In the genomic region with DNA sequence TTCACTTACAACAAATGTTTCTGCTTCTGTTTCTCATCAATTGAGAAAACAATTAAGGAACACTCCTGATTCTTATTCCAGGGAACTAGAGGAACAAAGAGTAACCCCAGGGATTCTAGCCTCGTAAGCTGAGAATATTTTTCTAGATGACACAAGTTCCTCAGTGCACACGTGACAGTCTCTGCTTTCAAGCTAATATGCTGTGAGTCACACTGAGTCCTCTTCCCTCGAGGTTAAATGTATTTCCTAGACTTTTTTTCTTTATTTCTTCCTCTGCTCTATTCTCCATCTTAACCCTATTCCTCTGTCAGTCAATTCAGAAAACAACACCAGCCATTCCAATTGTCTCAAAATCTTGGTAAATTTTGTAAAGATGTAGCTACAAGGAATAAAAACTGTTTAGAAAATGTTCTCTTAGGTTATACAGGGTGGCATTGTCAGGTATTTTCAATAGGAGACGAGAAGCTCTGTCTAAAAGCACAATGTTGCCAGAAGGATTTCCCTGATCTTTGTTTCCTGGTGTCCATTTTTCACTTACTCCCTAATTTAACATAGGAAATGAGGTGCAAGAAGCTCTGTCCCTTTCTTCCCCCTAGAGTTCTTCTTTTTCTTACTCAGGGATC, we compare ENCODE assay signal across 9 cellular contexts. TPM values are rescaled to one million over a fixed set of nuclear protein-coding genes. Genes with fewer than 3 reads are reported as not detected.
DNase-seq lines count a peak whose midpoint lies in the region; ATAC-seq and TF ChIP-seq lines count a peak whose summit lies in the region.
"Had no signal": no experiment of that assay in that cellular context is flagged by ENCODE, and none has a peak within 500 bp of the region (broad histone marks: within the 10 kb centered on the region; RNA-seq: fewer than 3 reads in every experiment).

No MANE protein-coding gene starts in this region.

- H3K79me2 ChIP-seq in osteoblast (ENCODE audit: insufficient read depth, low read length) = peaks cover 53% of the 10 kb centered on the region

- peak overlapping the region; percentile 91 for H3K27ac ChIP-seq in osteoblast (ENCODE audit: low read depth, low read length)

- H3K4me1 ChIP-seq in osteoblast (ENCODE audit: insufficient read depth, low read length) = peaks cover 33% of the 10 kb centered on the region

- peak overlapping the region; percentile 49 for H2AFZ ChIP-seq in osteoblast (ENCODE audit: low read length)

- no peaks in the 10 kb centered on the region for H3K27me3 ChIP-seq in osteoblast (ENCODE audit: insufficient read depth, low read length)
- no peaks in the 10 kb centered on the region for H3K27me3 ChIP-seq in H7 (ENCODE audit: control insufficient read depth, insufficient read depth, low read length)

- peaks cover 8% of the 10 kb centered on the region for H3K9me3 ChIP-seq in osteoblast (ENCODE audit: low read depth, low read length)

- no peaks in the 10 kb centered on the region for H4K20me1 ChIP-seq in osteoblast (ENCODE audit: insufficient read depth, low read length)

- peaks cover 2% of the 10 kb centered on the region for H3K27me3 Mint-ChIP-seq in endothelial cell (ENCODE audit: unreplicated experiment)
- H3K27me3 Mint-ChIP-seq: activated naive CD8-positive, alpha-beta T cell treated with anti-CD3 and anti-CD28 coated beads, Interleukin-2, amount 10 ng/mL, durations not matched to agents 7 days and 5 days had no signal

- H3K27ac Mint-ChIP-seq in endothelial cell (ENCODE audit: unreplicated experiment) = peak overlapping the region; percentile 65
- H3K27ac Mint-ChIP-seq: activated naive CD8-positive, alpha-beta T cell treated with anti-CD3 and anti-CD28 coated beads, Interleukin-2, amount 10 ng/mL, durations not matched to agents 7 days and 5 days had no signal

- H3K36me3 ChIP-seq in osteoblast (ENCODE audit: insufficient read depth, low read length) = peaks cover 6% of the 10 kb centered on the region
- no peaks in the 10 kb centered on the region for H3K36me3 ChIP-seq in H7 (replicated peaks; ENCODE audit: control insufficient read depth, insufficient read depth, low read length)

- peak overlapping the region; percentile 61 for H3K4me2 ChIP-seq in osteoblast (ENCODE audit: insufficient read depth, low read length)

- no peaks in the 10 kb centered on the region for H3K9me3 Mint-ChIP-seq in endothelial cell (ENCODE audit: unreplicated experiment)

- ATAC-seq in GM21390 (IDR thresholded peaks at IDR 0.05; ENCODE audit: unreplicated experiment) = no peak

- DNase-seq in EL (peak; percentile 87), NOMO-1 treated with DMSO at 0.1 percent for 48 hours (lab: John Stamatoyannopoulos, UW; ENCODE audit: unreplicated experiment) (peak; percentile 58), endothelial cell (ENCODE audit: low spot score) (no peak), osteoblast (ENCODE audit: insufficient read length, low spot score, missing footprints) (peak; percentile 73), C1 segment of cervical spinal cord (lab: John Stamatoyannopoulos, UW) (no peak), H7 (no peak)
- DNase-seq in stimulated activated CD4-positive, alpha-beta T cell treated with anti-CD3 and anti-CD28 coated beads, Interleukin-4, amount 100 ng/mL, for 1 hour = no peak
- DNase-seq: activated naive CD8-positive, alpha-beta T cell treated with anti-CD3 and anti-CD28 coated beads, Interleukin-2, amount 10 ng/mL, durations not matched to agents 7 days and 5 days had no signal

- H3K4me3 Mint-ChIP-seq in endothelial cell (ENCODE audit: unreplicated experiment) = no peak overlapping the region
- H3K4me3 Mint-ChIP-seq: activated naive CD8-positive, alpha-beta T cell treated with anti-CD3 and anti-CD28 coated beads, Interleukin-2, amount 10 ng/mL, durations not matched to agents 7 days and 5 days had no signal

- H3K36me3 Mint-ChIP-seq in endothelial cell (ENCODE audit: low read depth, unreplicated experiment) = peaks cover 4% of the 10 kb centered on the region

- no peak for TF ChIP-seq CTCF in endothelial cell (IDR thresholded peaks at IDR 0.05; ENCODE audit: unreplicated experiment)
- no peak for TF ChIP-seq CTCF in osteoblast (IDR thresholded peaks at IDR 0.05; ENCODE audit: extremely low read depth, low read depth, low read length)

- H3K4me3 ChIP-seq in osteoblast (ENCODE audit: insufficient read depth, low read length) = no peak overlapping the region
- no peak overlapping the region for H3K4me3 ChIP-seq in H7 (ENCODE audit: insufficient read depth, low read depth, low read length)

- peaks cover 13% of the 10 kb centered on the region for H3K4me1 Mint-ChIP-seq in endothelial cell (ENCODE audit: unreplicated experiment)

RNA-seq across cellular contexts. Expression of gene C1GALT1, which starts 5.8 kb away (rescaled TPM):
- 39.7 TPM for total RNA-seq in endothelial cell (ENCODE audit: unreplicated experiment)
- total RNA-seq in osteoblast = 108 and 137 TPM in 2 replicates
- 55.9 and 101 TPM in 2 replicates for total RNA-seq in H7 (2014; rRNA removed; shearing (Covaris generic))

Comparison
In these comparisons a context has a peak if more than half of its experiments do, and no peak if none do; other contexts are left out.
1. DNase-seq: peak in EL (single experiment), NOMO-1 treated with DMSO at 0.1 percent for 48 hours (single experiment) and osteoblast (single experiment); none in endothelial cell (single experiment), C1 segment of cervical spinal cord (0 of 14), H7 (single experiment) and stimulated activated CD4-positive, alpha-beta T cell treated with anti-CD3 and anti-CD28 coated beads, Interleukin-4, amount 100 ng/mL, for 1 hour (single experiment).